Comparison of ENCODE assay signal across 15 cellular contexts in genomic region chr22:21796863-21797262, GRCh38.
DNase-seq lines count a peak whose midpoint lies in the region; ATAC-seq and TF ChIP-seq lines count a peak whose summit lies in the region.
"Had no signal": no experiment of that assay in that cellular context is flagged by ENCODE, and none has a peak within 500 bp of the region (broad histone marks: within the 10 kb centered on the region; RNA-seq: fewer than 3 reads in every experiment).

No MANE protein-coding gene starts in this region.

- H3K27ac Mint-ChIP-seq in CD4-positive, alpha-beta memory T cell, result peak overlapping the region in 3 of 7 donors; percentile 17 to 85 (median 66)

- no peaks in the 10 kb centered on the region for H3K9me3 Mint-ChIP-seq in CD4-positive, alpha-beta memory T cell

- H3K36me3 Mint-ChIP-seq in CD4-positive, alpha-beta memory T cell, result peaks cover 29 to 46% of the 10 kb centered on the region in 2 donors

- CTCF ChIA-PET in CD4-positive, alpha-beta memory T cell (lab: Charles Lee; ENCODE audit: partially characterized antibody), result no interaction called here

- TF ChIP-seq CTCF in right atrium auricular region (IDR thresholded peaks at IDR 0.05) (no peak), prostate gland (IDR thresholded peaks at IDR 0.05) (no peak)

- H3K4me3 ChIP-seq in right atrium auricular region (no peak overlapping the region), prostate gland (no peak overlapping the region)
- no peak overlapping the region for H3K4me3 ChIP-seq in CD4-positive, alpha-beta memory T cell (ENCODE audit: low read length in 2 of 2)

- peaks cover 4 to 9% (median 8%) of the 10 kb centered on the region in 4 donors for H3K4me1 Mint-ChIP-seq in CD4-positive, alpha-beta memory T cell

- H3K9me3 ChIP-seq in right atrium auricular region (no peaks in the 10 kb centered on the region), prostate gland (no peaks in the 10 kb centered on the region)
- no peaks in the 10 kb centered on the region for H3K9me3 ChIP-seq in CD4-positive, alpha-beta memory T cell (ENCODE audit: control insufficient read depth in 1 of 2, low read length in 2 of 2)

- no peak overlapping the region for H3K27ac ChIP-seq in right atrium auricular region
- peak overlapping the region in 1 of 2 donors; percentile 18 for H3K27ac ChIP-seq in prostate gland
- no peak overlapping the region for H3K27ac ChIP-seq in CD4-positive, alpha-beta memory T cell (ENCODE audit: low read depth, low read length)

- H3K27me3 ChIP-seq in right atrium auricular region (no peaks in the 10 kb centered on the region), prostate gland (replicated peaks; ENCODE audit: insufficient read depth) (no peaks in the 10 kb centered on the region)
- H3K27me3 ChIP-seq in CD4-positive, alpha-beta memory T cell (ENCODE audit: insufficient read depth, low read length), result no peaks in the 10 kb centered on the region

- H3K4me1 ChIP-seq in right atrium auricular region, result peaks cover 0 to 18% of the 10 kb centered on the region in 2 donors
- no peaks in the 10 kb centered on the region for H3K4me1 ChIP-seq in prostate gland (replicated peaks)
- H3K4me1 ChIP-seq in CD4-positive, alpha-beta memory T cell (ENCODE audit: insufficient read depth, low read length), result peaks cover 5% of the 10 kb centered on the region

- H3K36me3 ChIP-seq in right atrium auricular region (peaks cover 28% of the 10 kb centered on the region), prostate gland (no peaks in the 10 kb centered on the region)
- peaks cover 9% of the 10 kb centered on the region for H3K36me3 ChIP-seq in CD4-positive, alpha-beta memory T cell (ENCODE audit: insufficient read depth, low read length)

- no peak for TF ChIP-seq POLR2A in prostate gland (IDR thresholded peaks at IDR 0.05)

- POLR2A ChIA-PET in CD4-positive, alpha-beta memory T cell (lab: Charles Lee; ENCODE audit: partially characterized antibody), result no interaction called here

- 51% methylated on average over 5 of the region's 5 CpGs for WGBS in prostate gland

- no peak for ATAC-seq in GM21447 (IDR thresholded peaks at IDR 0.05; ENCODE audit: unreplicated experiment)

- peak; percentile 41 for DNase-seq in DMS 273 (lab: John Stamatoyannopoulos, UW; ENCODE audit: unreplicated experiment)
- peak; percentile 47 for DNase-seq in NCI-H82 treated with DMSO at 0.1 percent for 48 hours (lab: John Stamatoyannopoulos, UW; ENCODE audit: unreplicated experiment)
- peak; percentile 26 for DNase-seq in right atrium auricular region (ENCODE audit: low spot score)
- DNase-seq in prostate gland (ENCODE audit: low spot score), result peak; percentile 77
- no peak for DNase-seq in mucosa of gallbladder (ENCODE audit: low spot score)
- DNase-seq in cortex of kidney (lab: John Stamatoyannopoulos, UW), result no peak
- DNase-seq in CD4-positive, alpha-beta memory T cell, result no peak
- DNase-seq: activated effector memory CD4-positive, alpha-beta T cell treated with anti-CD3 and anti-CD28 coated beads, Interleukin-2, amount 50 U/mL, for 16 hours; effector CD8-positive, alpha-beta T cell; GF-D8; NCI-H345; stimulated activated CD4-positive, alpha-beta T cell treated with anti-CD3 and anti-CD28 coated beads, Interleukin-1b, Interleukin-23, amount 100 ng/mL, for 48 hours; trophoblast cell; WERI-Rb-1 had no signal

- no peaks in the 10 kb centered on the region for H3K27me3 Mint-ChIP-seq in CD4-positive, alpha-beta memory T cell

- no peak overlapping the region for H3K4me3 Mint-ChIP-seq in CD4-positive, alpha-beta memory T cell

- intact Hi-C loops in prostate gland (cut with DNase I), result no loop called here
- intact Hi-C loops in CD4-positive, alpha-beta memory T cell (cut with micrococcal nuclease), result no loop called here

Comparison
In these comparisons a context has a peak if more than half of its experiments do, and no peak if none do; other contexts are left out.
1. DNase-seq: peak in DMS 273 (single experiment), NCI-H82 treated with DMSO at 0.1 percent for 48 hours (single experiment), right atrium auricular region (single experiment) and prostate gland (single experiment); none in mucosa of gallbladder (single experiment), cortex of kidney (single experiment) and CD4-positive, alpha-beta memory T cell (0 of 5).